Comparison of ENCODE assay signal across 8 cellular contexts in genomic region chr9:116450378-116451139, GRCh38.
DNase-seq lines count a peak whose midpoint lies in the region; ATAC-seq and TF ChIP-seq lines count a peak whose summit lies in the region.

No MANE protein-coding gene starts in this region.

- H3K27me3 ChIP-seq in stomach smooth muscle (ENCODE audit: control insufficient read depth in 1 of 2, insufficient read depth in 2 of 2, low read length in 2 of 2) (no peaks in the 10 kb centered on the region), suprapubic skin (no peaks in the 10 kb centered on the region)

- 62% methylated on average over 3 of the region's 3 CpGs for WGBS in suprapubic skin

- peaks cover 8% of the 10 kb centered on the region for H3K4me1 ChIP-seq in stomach smooth muscle (ENCODE audit: control insufficient read depth, insufficient read depth, low read length)
- H3K4me1 ChIP-seq in suprapubic skin: no peaks in the 10 kb centered on the region

- H3K9me3 ChIP-seq in stomach smooth muscle (ENCODE audit: control insufficient read depth in 2 of 2, low read length in 2 of 2) (no peaks in the 10 kb centered on the region), suprapubic skin (no peaks in the 10 kb centered on the region), T-helper 17 cell (ENCODE audit: control insufficient read depth, low read length, poor library complexity, severe bottlenecking) (no peaks in the 10 kb centered on the region)

- H3K4me1 Mint-ChIP-seq in T-helper 17 cell: no peaks in the 10 kb centered on the region

- TF ChIP-seq POLR2A in suprapubic skin (IDR thresholded peaks at IDR 0.05): no peak

- H3K27ac Mint-ChIP-seq in T-helper 17 cell: no peak overlapping the region

- peak; percentile 71 for ATAC-seq in GM19468 (IDR thresholded peaks at IDR 0.05; ENCODE audit: extremely low read depth, unreplicated experiment)
- ATAC-seq in HG03139 (IDR thresholded peaks at IDR 0.05; ENCODE audit: unreplicated experiment): peak; percentile 83
- ATAC-seq in Right ventricle myocardium inferior: no peak
- ATAC-seq in T-helper 17 cell: no peak

- TF ChIP-seq EP300 in suprapubic skin (IDR thresholded peaks at IDR 0.05): no peak

- H3K9ac ChIP-seq in stomach smooth muscle (ENCODE audit: low read length in 2 of 2): no peak overlapping the region

- H3K36me3 Mint-ChIP-seq in T-helper 17 cell (ENCODE audit: low read depth): no peaks in the 10 kb centered on the region

- no peak overlapping the region for H3K4me3 Mint-ChIP-seq in T-helper 17 cell

- no peak overlapping the region for H3K4me3 ChIP-seq in cardiac fibroblast (replicated peaks in 1 of 2; ENCODE audit: low read depth in 2 of 2, low read length in 2 of 2)
- no peak overlapping the region for H3K4me3 ChIP-seq in stomach smooth muscle (ENCODE audit: low read length in 2 of 2)
- H3K4me3 ChIP-seq in suprapubic skin: no peak overlapping the region

- H3K36me3 ChIP-seq in stomach smooth muscle (ENCODE audit: control insufficient read depth in 2 of 2, insufficient read depth in 2 of 2, low read length in 2 of 2): no peaks in the 10 kb centered on the region
- H3K36me3 ChIP-seq in suprapubic skin: no peaks in the 10 kb centered on the region

- TF ChIP-seq CTCF in cardiac fibroblast (IDR thresholded peaks at IDR 0.05; ENCODE audit: low read depth, low read length): no peak
- TF ChIP-seq CTCF in suprapubic skin (IDR thresholded peaks at IDR 0.05): no peak

- peak overlapping the region; percentile 31 for H3K27ac ChIP-seq in stomach smooth muscle (ENCODE audit: low read length)
- H3K27ac ChIP-seq in suprapubic skin: no peak overlapping the region

- intact Hi-C loops in Right ventricle myocardium inferior (cut with DNase I): no loop called here

- no peaks in the 10 kb centered on the region for H3K27me3 Mint-ChIP-seq in T-helper 17 cell

- peak; percentile 79 to 92 for DNase-seq in cardiac fibroblast (ENCODE audit: low read depth in 2 of 2)
- DNase-seq in suprapubic skin (ENCODE audit: low spot score in 2 of 2): no peak
- no peak for DNase-seq in Right ventricle myocardium inferior (ENCODE audit: missing footprints)
- DNase-seq in T-helper 17 cell: no peak
- DNase-seq in activated CD4-positive, alpha-beta T cell treated with anti-CD3 and anti-CD28 coated beads for 48 hours: no peak

Comparison
In these comparisons a context has a peak if more than half of its experiments do, and no peak if none do; other contexts are left out.
1. ATAC-seq: peak in GM19468 (single experiment) and HG03139 (single experiment); none in Right ventricle myocardium inferior (single experiment) and T-helper 17 cell (single experiment).
2. DNase-seq: peak in cardiac fibroblast (2 of 2); none in suprapubic skin (0 of 2), Right ventricle myocardium inferior (single experiment), T-helper 17 cell (0 of 3) and activated CD4-positive, alpha-beta T cell treated with anti-CD3 and anti-CD28 coated beads for 48 hours (single experiment).